Comparison of ENCODE assay signal across 9 cellular contexts in genomic region chr12:12891646-12892355, GRCh38. TPM values are rescaled to one million over a fixed set of nuclear protein-coding genes. Genes with fewer than 3 reads are reported as not detected.
DNase-seq lines count a peak whose midpoint lies in the region; ATAC-seq and TF ChIP-seq lines count a peak whose summit lies in the region.
"Had no signal": no experiment of that assay in that cellular context is flagged by ENCODE, and none has a peak within 500 bp of the region (broad histone marks: within the 10 kb centered on the region; RNA-seq: fewer than 3 reads in every experiment).

No MANE protein-coding gene starts in this region.

- intact Hi-C loops in gastrocnemius medialis (cut with DNase I; ENCODE audit: low total_unique reads), result no loop called here

- H3K27me3 ChIP-seq in gastrocnemius medialis, result peaks cover 11 to 15% (median 14%) of the 10 kb centered on the region in 3 donors

- peaks cover 0 to 14% of the 10 kb centered on the region in 2 donors for H3K4me1 ChIP-seq in gastrocnemius medialis

- H3K36me3 Mint-ChIP-seq in WTC11 (no peaks in the 10 kb centered on the region), glutamatergic neuron (ENCODE audit: unreplicated experiment) (no peaks in the 10 kb centered on the region)

- CTCF ChIA-PET in WTC11 (lab: Charles Lee), result interaction anchor here (0.8 to 3.3 kb wide), 11 partner anchors 24 to 364 kb away, joined by 3 to 16 read pairs (median 4); no protein-coding TSS in a partner anchor

- TF ChIP-seq CTCF in WTC11 (IDR thresholded peaks at IDR 0.05), result no peak
- TF ChIP-seq CTCF in glutamatergic neuron (IDR thresholded peaks at IDR 0.05; ENCODE audit: partially characterized antibody, unreplicated experiment), result no peak
- TF ChIP-seq CTCF in gastrocnemius medialis (IDR thresholded peaks at IDR 0.05 in 4 of 5, conservative IDR thresholded peaks at IDR 0.05 in 1 of 5), result no peak

- peak overlapping the region in 3 of 4 donors; percentile 11 to 37 (median 35) for H3K27ac ChIP-seq in gastrocnemius medialis
- no peak overlapping the region for H3K27ac ChIP-seq in caudate nucleus (ENCODE audit: low read depth, low read length)

- peak; percentile 47 for DNase-seq in ELR (ENCODE audit: low read depth)
- no peak for DNase-seq in WTC11 (ENCODE audit: low spot score)
- no peak for DNase-seq in glutamatergic neuron
- no peak for DNase-seq in gastrocnemius medialis
- no peak for DNase-seq in NCI-H2227 treated with DMSO at 0.1 percent for 48 hours (lab: John Stamatoyannopoulos, UW)
- no peak for DNase-seq in stimulated activated CD4-positive, alpha-beta T cell treated with anti-CD3 and anti-CD28 coated beads, Interleukin-4, amount 100 ng/mL, for 4 hours
- DNase-seq in caudate nucleus (lab: John Stamatoyannopoulos, UW), result no peak
- DNase-seq: NCI-H748 treated with DMSO at 0.1 percent for 48 hours had no signal

- H3K4me3 Mint-ChIP-seq in WTC11 (peak overlapping the region; percentile 84), glutamatergic neuron (ENCODE audit: unreplicated experiment) (peak overlapping the region; percentile 78)

- POLR2A ChIA-PET in WTC11 (lab: Charles Lee), result interaction anchor here (0.6 to 0.7 kb wide), 2 partner anchors 55 to 805 kb away, joined by 3 to 5 read pairs; no protein-coding TSS in a partner anchor

- ATAC-seq in WTC11 (no peak), gastrocnemius medialis (no peak), GM18502 (IDR thresholded peaks at IDR 0.05; ENCODE audit: poor library complexity, unreplicated experiment) (no peak)

- no peaks in the 10 kb centered on the region for H3K9me3 ChIP-seq in gastrocnemius medialis

- H3K27ac Mint-ChIP-seq in WTC11, result no peak overlapping the region
- H3K27ac Mint-ChIP-seq in glutamatergic neuron (ENCODE audit: unreplicated experiment), result no peak overlapping the region

- H3K9me3 Mint-ChIP-seq in WTC11 (no peaks in the 10 kb centered on the region), glutamatergic neuron (ENCODE audit: unreplicated experiment) (peaks cover 1% of the 10 kb centered on the region)

- H3K36me3 ChIP-seq in gastrocnemius medialis, result no peaks in the 10 kb centered on the region

- TF ChIP-seq POLR2A in gastrocnemius medialis (IDR thresholded peaks at IDR 0.05), result peak in 1 of 2 donors; percentile 7

- in situ Hi-C loops in gastrocnemius medialis (cut with MboI; ENCODE audit: low sequenced_read_pairs in 4 of 4), result no loop called here

- H3K27me3 Mint-ChIP-seq in WTC11 (ENCODE audit: low read depth) (peaks cover 61% of the 10 kb centered on the region), glutamatergic neuron (ENCODE audit: unreplicated experiment) (peaks cover 7% of the 10 kb centered on the region)

- H3K4me1 Mint-ChIP-seq in WTC11, result peaks cover 27% of the 10 kb centered on the region
- no peaks in the 10 kb centered on the region for H3K4me1 Mint-ChIP-seq in glutamatergic neuron (ENCODE audit: low read depth, unreplicated experiment)

- peak overlapping the region; percentile 53 to 59 (median 58) for H3K4me3 ChIP-seq in gastrocnemius medialis

TF ChIP-seq in WTC11, 78 proteins besides CTCF, POLR2A, EP300 and RAD21:
- TF ChIP-seq PRDM15 (CRISPR knock-in tag; IDR thresholded peaks at IDR 0.05), result 0 out of 2 replicates have a peak, but pooled peaks have one; percentile 36
- TF ChIP-seq, protein P1, sequence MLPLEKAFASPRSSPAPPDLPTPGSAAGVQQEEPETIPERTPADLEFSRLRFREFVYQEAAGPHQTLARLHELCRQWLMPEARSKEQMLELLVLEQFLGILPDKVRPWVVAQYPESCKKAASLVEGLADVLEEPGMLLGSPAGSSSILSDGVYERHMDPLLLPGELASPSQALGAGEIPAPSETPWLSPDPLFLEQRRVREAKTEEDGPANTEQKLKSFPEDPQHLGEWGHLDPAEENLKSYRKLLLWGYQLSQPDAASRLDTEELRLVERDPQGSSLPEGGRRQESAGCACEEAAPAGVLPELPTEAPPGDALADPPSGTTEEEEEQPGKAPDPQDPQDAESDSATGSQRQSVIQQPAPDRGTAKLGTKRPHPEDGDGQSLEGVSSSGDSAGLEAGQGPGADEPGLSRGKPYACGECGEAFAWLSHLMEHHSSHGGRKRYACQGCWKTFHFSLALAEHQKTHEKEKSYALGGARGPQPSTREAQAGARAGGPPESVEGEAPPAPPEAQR (CRISPR knock-in tag; IDR thresholded peaks at IDR 0.05), result no peak
TF ChIP-seq in WTC11: peak in this region for 1.

RNA-seq across cellular contexts. Expression of gene GPRC5A, which starts 0.4 kb away (rescaled TPM):
- total RNA-seq in WTC11 (2021) (1.1 to 1.3 TPM (median 1.3 TPM) in 3 replicates), glutamatergic neuron (ENCODE audit: unreplicated experiment) (not detected), gastrocnemius medialis (1 to 10 TPM in 1 of 4 donors, under 1 TPM in 3; 0.23 to 5.8 (median 0.52) TPM)
